9 cellular contexts compared by ENCODE assay signal in genomic region chr19:43596842-43597461, GRCh38. TPM values are rescaled to one million over a fixed set of nuclear protein-coding genes. Genes with fewer than 3 reads are reported as not detected.
DNase-seq lines count a peak whose midpoint lies in the region; ATAC-seq, FAIRE-seq and TF ChIP-seq lines count a peak whose summit lies in the region.
"Had no signal": no experiment of that assay in that cellular context is flagged by ENCODE, and none has a peak within 500 bp of the region (broad histone marks: within the 10 kb centered on the region; RNA-seq: fewer than 3 reads in every experiment).

No MANE protein-coding gene starts in this region.

- H3K4me1 ChIP-seq in A673 (ENCODE audit: insufficient read depth, low read length, poor library complexity, severe bottlenecking) (peaks cover 12% of the 10 kb centered on the region), IMR-90 (ENCODE audit: control insufficient read depth, insufficient read depth, low read length) (peaks cover 9% of the 10 kb centered on the region), mesendoderm (ENCODE audit: control insufficient read depth, low read depth, low read length) (peaks cover 1% of the 10 kb centered on the region)

- H3K4me3 ChIP-seq in A673 (ENCODE audit: low read depth, low read length, poor library complexity, severe bottlenecking) (peak overlapping the region; percentile 78), IMR-90 (ENCODE audit: insufficient read depth, low read depth, low read length) (peak overlapping the region; percentile 68), mesendoderm (ENCODE audit: low read length) (peak overlapping the region; percentile 72)

- H3K56ac ChIP-seq in IMR-90 (ENCODE audit: extremely low read depth, insufficient read depth, low read length) (peak overlapping the region; percentile 87), mesendoderm (ENCODE audit: low read length) (peak overlapping the region; percentile 86)

- H3K27me3 ChIP-seq in A673 (replicated peaks; ENCODE audit: insufficient read depth, low read depth, low read length, poor library complexity) = no peaks in the 10 kb centered on the region
- H3K27me3 ChIP-seq in IMR-90 (ENCODE audit: control insufficient read depth, insufficient read depth, low read length) = no peaks in the 10 kb centered on the region
- no peaks in the 10 kb centered on the region for H3K27me3 ChIP-seq in mesendoderm (ENCODE audit: insufficient read depth, low read length, poor library complexity)

- 0 out of 2 replicates have a peak overlapping the region, but pooled peaks have one; percentile 8 for H2BK120ac ChIP-seq in IMR-90 (ENCODE audit: low read depth, low read length)
- H2BK120ac ChIP-seq in mesendoderm (ENCODE audit: low read depth, low read length) = no peak overlapping the region

- H3K4ac ChIP-seq in IMR-90 (ENCODE audit: low read depth, low read length) = peak overlapping the region; percentile 78
- no peak overlapping the region for H3K4ac ChIP-seq in mesendoderm (ENCODE audit: low read depth, low read length)

- dilution Hi-C loops in IMR-90 (cut with HindIII; ENCODE audit: low sequenced_read_pairs, unreplicated experiment) = no loop called here

- H2AK5ac ChIP-seq in IMR-90 (ENCODE audit: low read depth, low read length) = peak overlapping the region; percentile 90
- no peak overlapping the region for H2AK5ac ChIP-seq in mesendoderm (ENCODE audit: low read length)

- H3K27ac ChIP-seq in A673 (ENCODE audit: low read depth, low read length, poor library complexity, severe bottlenecking) (peak overlapping the region; percentile 96), IMR-90 (ENCODE audit: insufficient read depth, low read length) (peak overlapping the region; percentile 79), mesendoderm (ENCODE audit: low read depth, low read length) (no peak overlapping the region)

- no peak overlapping the region for H2BK20ac ChIP-seq in IMR-90 (ENCODE audit: low read depth, low read length)

- CTCF ChIA-PET in A673 (lab: Charles Lee) = no interaction called here
- CTCF ChIA-PET in IMR-90 (lab: Yijun Ruan, JAX) = interaction anchor here (4.5 kb wide), 1 partner anchor 41 kb away, joined by 29 read pairs; no protein-coding TSS in a partner anchor

- H2BK15ac ChIP-seq in IMR-90 (ENCODE audit: low read depth, low read length) = peak overlapping the region; percentile 71; the same call in 1 of the 3 replicates
- H2BK15ac ChIP-seq in mesendoderm (replicated peaks; ENCODE audit: low read depth) = no peak overlapping the region

- peak overlapping the region; percentile 81 for H3K14ac ChIP-seq in IMR-90 (replicated peaks; ENCODE audit: low read depth, low read length)

- H3K36me3 Mint-ChIP-seq in brain = peaks cover 16% of the 10 kb centered on the region

- WGBS in IMR-90 (ENCODE audit: extremely low coverage in 2 of 2, insufficient read length in 1 of 2), 2 experiments = 40% methylated on average over 1 of the region's 7 CpGs; no CpG with 5 or more reads in 1 of the 2 experiments
- no CpG with 5 or more reads among the region's 7 CpGs for WGBS in mesendoderm (ENCODE audit: extremely low coverage, insufficient coverage, low lambda C conversion rate)

- peak overlapping the region; percentile 90 for H3K9ac ChIP-seq in IMR-90 (ENCODE audit: low read depth, low read length)
- H3K9ac ChIP-seq in mesendoderm (ENCODE audit: low read length) = peak overlapping the region; percentile 84

- TF ChIP-seq RAD21 in IMR-90 (IDR thresholded peaks at IDR 0.05; ENCODE audit: low read length) = no peak

- H4K20me1 ChIP-seq in IMR-90 (ENCODE audit: insufficient read depth, low read length) = no peaks in the 10 kb centered on the region

- H4K8ac ChIP-seq in IMR-90 (ENCODE audit: low read depth in 2 of 2, low read length in 2 of 2) (peak overlapping the region; percentile 97 to 99), mesendoderm (ENCODE audit: low read depth, low read length) (peak overlapping the region; percentile 16)

- H3K79me2 ChIP-seq in mesendoderm (ENCODE audit: control insufficient read depth, insufficient read depth, low read length) = peaks cover 17% of the 10 kb centered on the region

- intact Hi-C loops in A673 (cut with micrococcal nuclease; ENCODE audit: unreplicated experiment) (loop anchor here (1.0 to 5.0 kb wide), 5 partner anchors 22 to 150 kb away; partner anchors contain the start of genes PINLYP, XRCC1, ZNF428 and ZNF575), IMR-90 (cut with micrococcal nuclease) (loop anchor here (1.0 to 2.0 kb wide), 3 partner anchors 22 to 188 kb away; partner anchors contain the start of genes PINLYP and XRCC1)

- TF ChIP-seq CTCF in A673 (conservative IDR thresholded peaks at IDR 0.05; ENCODE audit: low read depth, low read length) = no peak
- TF ChIP-seq CTCF in IMR-90 (conservative IDR thresholded peaks at IDR 0.05; ENCODE audit: low read depth, low read length) = no peak
- TF ChIP-seq CTCF in brain (conservative IDR thresholded peaks at IDR 0.05) = no peak

- no peaks in the 10 kb centered on the region for H3K9me1 ChIP-seq in IMR-90 (ENCODE audit: insufficient read depth, low read length)

- peaks cover 44% of the 10 kb centered on the region for H3K4me1 Mint-ChIP-seq in brain

- H3K18ac ChIP-seq in IMR-90 (ENCODE audit: low read depth, low read length) (peak overlapping the region; percentile 10), mesendoderm (ENCODE audit: low read length) (no peak overlapping the region)

- peak overlapping the region; percentile 98 for H2AFZ ChIP-seq in IMR-90 (replicated peaks; ENCODE audit: low read length, poor library complexity)

- H3K27ac Mint-ChIP-seq in brain = peak overlapping the region; percentile 99 to 100 (median 100)

- H3K4me3 Mint-ChIP-seq in brain = peak overlapping the region; percentile 97 to 98 (median 98)

- FAIRE-seq in frontal cortex (lab: Jason Lieb, UNC) = no peak

- ATAC-seq in IMR-90 (ENCODE audit: low read depth) (no peak), GM18909 (IDR thresholded peaks at IDR 0.05; ENCODE audit: poor library complexity, unreplicated experiment) (no peak)

- H3K23ac ChIP-seq in IMR-90 (ENCODE audit: low read depth, low read length) (peak overlapping the region; percentile 40; the same call in 1 of the 2 replicates), mesendoderm (ENCODE audit: low read length) (no peak overlapping the region)

- H4K5ac ChIP-seq in IMR-90 (ENCODE audit: low read depth, low read length) (peak overlapping the region; percentile 88), mesendoderm (ENCODE audit: low read length) (no peak overlapping the region)

- TF ChIP-seq POLR2A in IMR-90 (IDR thresholded peaks at IDR 0.05; ENCODE audit: low read depth, low read length) = no peak

- H3K4me2 ChIP-seq in IMR-90 (ENCODE audit: low read depth, low read length) (peak overlapping the region; percentile 97), mesendoderm (ENCODE audit: low read length) (peak overlapping the region; percentile 81)

- H3K36me3 ChIP-seq in A673 (ENCODE audit: insufficient read depth, low read length, poor library complexity, severe bottlenecking) (peaks cover 31% of the 10 kb centered on the region), IMR-90 (ENCODE audit: control insufficient read depth, insufficient read depth, low read length) (peaks cover 30% of the 10 kb centered on the region), mesendoderm (ENCODE audit: control insufficient read depth, insufficient read depth, low read length) (no peaks in the 10 kb centered on the region)

- DNase-seq in A673 (ENCODE audit: low spot score) (no peak), IMR-90 (peak; percentile 13), mesendoderm (no peak), T-helper 9 cell (no peak), NCI-H524 (lab: John Stamatoyannopoulos, UW) (no peak), frontal cortex (ENCODE audit: low spot score in 2 of 2) (no peak)

- H3K79me1 ChIP-seq in IMR-90 (ENCODE audit: low read depth in 1 of 2, low read length in 2 of 2) (peaks cover 27 to 60% of the 10 kb centered on the region in 2 experiments; a peak in 3 of 4 replicates), mesendoderm (ENCODE audit: low read length) (peaks cover 16% of the 10 kb centered on the region)

- BruUV-seq in A673 (replicated peaks; lab: Mats Ljungman, UMichigan) (no TSS peak), IMR-90 (replicated peaks; lab: Mats Ljungman, UMichigan) (no TSS peak)

- peak overlapping the region; percentile 97 for H2AK9ac ChIP-seq in IMR-90 (replicated peaks; ENCODE audit: low read depth, low read length, poor library complexity)

- H3K9me3 ChIP-seq in A673 (ENCODE audit: low read depth, low read length, poor library complexity, severe bottlenecking) = no peaks in the 10 kb centered on the region
- no peaks in the 10 kb centered on the region for H3K9me3 ChIP-seq in IMR-90 (ENCODE audit: control insufficient read depth, insufficient read depth, low read length)

- peak overlapping the region; percentile 78 for H4K91ac ChIP-seq in IMR-90 (ENCODE audit: insufficient read depth, low read depth, low read length)

- in situ Hi-C loops in IMR-90 (cut with MboI; ENCODE audit: low sequenced_read_pairs) = no loop called here

- H2BK5ac ChIP-seq in IMR-90 (ENCODE audit: low read depth, low read length, poor library complexity, severe bottlenecking) (peak overlapping the region; percentile 87), mesendoderm (ENCODE audit: low read length) (no peak overlapping the region)

- peaks cover 0 to 4% (median 1%) of the 10 kb centered on the region in 5 experiments for H3K9me3 Mint-ChIP-seq in brain

- POLR2A ChIA-PET in A673 (lab: Charles Lee; ENCODE audit: low non-redundant PET) (no interaction called here), IMR-90 (lab: Charles Lee; ENCODE audit: unreplicated experiment) (interaction anchor here (0.6 kb wide), 1 partner anchor 64 kb away, joined by 8 read pairs; the partner anchor contains the start of gene ZNF575)

- H3K27me3 Mint-ChIP-seq in brain = peaks cover 13% of the 10 kb centered on the region

RNA-seq across cellular contexts. Expression of gene ZNF576, which starts 0.6 kb away (rescaled TPM):
- 19.2 and 20.3 TPM in 2 replicates for total RNA-seq in A673 (2021)
- 8.6 and 13.8 TPM in 2 replicates for total RNA-seq in IMR-90 (2012; rRNA removed)
- 19.5 and 24.9 TPM in 2 replicates for polyA plus RNA-seq in IMR-90 (2012; rRNA removed)
- 15.5 and 19.7 TPM in 2 replicates for polyA plus RNA-seq in IMR-90 (2012; cell fraction: cytosol; rRNA removed)
- 8.5 and 11.8 TPM in 2 replicates for polyA plus RNA-seq in IMR-90 (2012; cell fraction: nucleus; rRNA removed; ENCODE audit: low replicate concordance)
- 17.1 TPM for polyA plus RNA-seq in brain (ENCODE audit: insufficient read depth, low read depth, low replicate concordance)
- 19.7 TPM for polyA plus RNA-seq in mesendoderm (2013, experiment 1 of 2)
- 20.0 TPM for polyA plus RNA-seq in mesendoderm (2013, experiment 2 of 2)
- 5.3 TPM for total RNA-seq in frontal cortex

RNA-seq across cellular contexts. Expression of gene IRGQ, which starts 1.0 kb away (rescaled TPM):
- total RNA-seq in A673 (2021) (34.1 and 37.7 TPM in 2 replicates), IMR-90 (2012; rRNA removed) (9.0 and 10.8 TPM in 2 replicates), frontal cortex (140 TPM)
- polyA plus RNA-seq in IMR-90 (2012; rRNA removed) (6.8 and 9.9 TPM in 2 replicates), brain (ENCODE audit: insufficient read depth, low read depth, low replicate concordance) (7.8 TPM)
- polyA plus RNA-seq in IMR-90 (2012; cell fraction: cytosol; rRNA removed) = 4.8 and 5.9 TPM in 2 replicates
- 24.0 and 30.1 TPM in 2 replicates for polyA plus RNA-seq in IMR-90 (2012; cell fraction: nucleus; rRNA removed; ENCODE audit: low replicate concordance)
- polyA plus RNA-seq in mesendoderm (2013, experiment 1 of 2) = 10.8 TPM
- polyA plus RNA-seq in mesendoderm (2013, experiment 2 of 2) = 9.5 TPM

RNA-seq across cellular contexts. Expression of gene SRRM5, which starts 14.9 kb away (rescaled TPM):
- 0.62 and 0.66 TPM in 2 replicates for total RNA-seq in A673 (2021)
- total RNA-seq in IMR-90 (2012; rRNA removed) = not detected in 2 replicates
- 0.10 TPM in 2 replicates for polyA plus RNA-seq in IMR-90 (2012; rRNA removed)
- 0.02 TPM in 1 of 2 replicates, not detected in the other for polyA plus RNA-seq in IMR-90 (2012; cell fraction: cytosol; rRNA removed)
- 0.47 and 1.0 TPM in 2 replicates for polyA plus RNA-seq in IMR-90 (2012; cell fraction: nucleus; rRNA removed; ENCODE audit: low replicate concordance)
- polyA plus RNA-seq in brain (ENCODE audit: insufficient read depth, low read depth, low replicate concordance) = not detected
- polyA plus RNA-seq in mesendoderm (2013, experiment 1 of 2) = 0.08 TPM
- 0.08 TPM for polyA plus RNA-seq in mesendoderm (2013, experiment 2 of 2)
- total RNA-seq in frontal cortex = not detected
- total RNA-seq: lung microvascular endothelial cell had no signal

RNA-seq across cellular contexts. Expression of gene PINLYP, which starts 21.4 kb away (rescaled TPM):
- total RNA-seq in A673 (2021) (14.3 and 15.6 TPM in 2 replicates), IMR-90 (2012; rRNA removed) (0.54 and 0.83 TPM in 2 replicates), frontal cortex (6.9 TPM)
- polyA plus RNA-seq in IMR-90 (2012; rRNA removed) (1.0 and 1.4 TPM in 2 replicates), brain (ENCODE audit: insufficient read depth, low read depth, low replicate concordance) (22.6 TPM)
- polyA plus RNA-seq in IMR-90 (2012; cell fraction: cytosol; rRNA removed) = 1.0 and 1.5 TPM in 2 replicates
- 2.4 and 3.2 TPM in 2 replicates for polyA plus RNA-seq in IMR-90 (2012; cell fraction: nucleus; rRNA removed; ENCODE audit: low replicate concordance)
- 8.6 TPM for polyA plus RNA-seq in mesendoderm (2013, experiment 1 of 2)
- polyA plus RNA-seq in mesendoderm (2013, experiment 2 of 2) = 8.5 TPM

RNA-seq across cellular contexts. Expression of gene XRCC1, which starts 21.6 kb away (rescaled TPM):
- total RNA-seq in A673 (2021) = 69.4 and 86.0 TPM in 2 replicates
- total RNA-seq in IMR-90 (2012; rRNA removed) = 12.2 and 12.5 TPM in 2 replicates
- polyA plus RNA-seq in IMR-90 (2012; rRNA removed) = 21.3 and 25.9 TPM in 2 replicates
- 18.9 and 21.7 TPM in 2 replicates for polyA plus RNA-seq in IMR-90 (2012; cell fraction: cytosol; rRNA removed)
- 14.3 and 17.2 TPM in 2 replicates for polyA plus RNA-seq in IMR-90 (2012; cell fraction: nucleus; rRNA removed; ENCODE audit: low replicate concordance)
- polyA plus RNA-seq in brain (ENCODE audit: insufficient read depth, low read depth, low replicate concordance) = 73.4 TPM
- polyA plus RNA-seq in mesendoderm (2013, experiment 1 of 2) = 25.6 TPM
- 24.3 TPM for polyA plus RNA-seq in mesendoderm (2013, experiment 2 of 2)
- total RNA-seq in frontal cortex = 13.9 TPM
